In genomic region chr9:25427898-25428297, GRCh38 we compare ENCODE assay signal across 32 cellular contexts.
"Had no signal": no experiment of that assay in that cellular context is flagged by ENCODE, and none has a peak within 500 bp of the region (broad histone marks: within the 10 kb centered on the region; RNA-seq: fewer than 3 reads in every experiment).

No MANE protein-coding gene starts in this region.

- H3K9me3 ChIP-seq: adrenal gland, SJSA1, SK-N-SH had no signal

- H3K36me3 ChIP-seq: adrenal gland, SJSA1 had no signal

- ATAC-seq: activated CD4-positive, alpha-beta T cell treated with anti-CD3 and anti-CD28 coated beads for 36 hours; activated CD4-positive, CD25-positive, alpha-beta regulatory T cell treated with anti-CD3 and anti-CD28 coated beads, Interleukin-2, amount 50 U/mL, for 24 hours; activated CD8-positive, alpha-beta T cell treated with anti-CD3 and anti-CD28 coated beads, Interleukin-2, amount 10 ng/mL, durations not matched to agents 7 days and 5 days; activated naive CD4-positive, alpha-beta T cell treated with anti-CD3 and anti-CD28 coated beads, Interleukin-2, amount 50 U/mL, for 72 hours; activated T-cell treated with anti-CD3 and anti-CD28 coated beads, Interleukin-2, amount 50 U/mL, for 4 hours; Panc1 had no signal

- DNase-seq: activated CD4-positive, alpha-beta T cell treated with anti-CD3 and anti-CD28 coated beads for 36 hours; activated CD4-positive, alpha-beta T cell treated with anti-CD3 and anti-CD28 coated beads, Interleukin-2, amount 10 ng/mL, durations not matched to agents 7 days and 5 days; activated CD4-positive, alpha-beta T cell treated with anti-CD3 and anti-CD28 coated beads, Interleukin-2, amount 50 U/mL, for 48 hours; activated CD8-positive, alpha-beta memory T cell treated with anti-CD3 and anti-CD28 coated beads, Interleukin-2, amount 50 U/mL, for 4 hours; activated CD8-positive, alpha-beta T cell treated with anti-CD3 and anti-CD28 coated beads, Interleukin-2, amount 10 ng/mL, durations not matched to agents 7 days and 5 days; activated gamma-delta T cell treated with Interleukin-2 at 50 U/mL for 16 hours; activated naive CD4-positive, alpha-beta T cell treated with anti-CD3 and anti-CD28 coated beads for 36 hours; activated T-cell treated with anti-CD3 and anti-CD28 coated beads for 4 hours; activated T-cell treated with anti-CD3 and anti-CD28 coated beads, Interleukin-2, amount 50 U/mL, for 4 hours; adrenal gland; caudate nucleus; cerebellar nuclear complex; MM.1S; MV-4-11; NCI-H1092; NCI-H1436 treated with DMSO at 0.1 percent for 48 hours; NCI-H1694 treated with DMSO at 0.1 percent for 48 hours; NCI-H2029; NCI-H2171 treated with DMSO at 0.1 percent for 48 hours; NCI-H2227 treated with DMSO at 0.1 percent for 48 hours; NCI-H446; NCI-H510A treated with DMSO at 0.1 percent for 48 hours; NCI-H526 treated with DMSO at 0.1 percent for 48 hours; NCI-H82; OCI-M1; SHP77; SK-N-SH had no signal

- H3K4me2 ChIP-seq: KMS-11, SK-N-SH had no signal

- H3K4me3 ChIP-seq: adrenal gland, SJSA1 had no signal

- H3K4me1 ChIP-seq: adrenal gland, SJSA1 had no signal

- H3K27me3 ChIP-seq: adrenal gland, SJSA1 had no signal

- H3K27ac ChIP-seq: adrenal gland, KMS-11, SJSA1 had no signal
